ENCODE assay signal across 17 cellular contexts in the genomic region with DNA sequence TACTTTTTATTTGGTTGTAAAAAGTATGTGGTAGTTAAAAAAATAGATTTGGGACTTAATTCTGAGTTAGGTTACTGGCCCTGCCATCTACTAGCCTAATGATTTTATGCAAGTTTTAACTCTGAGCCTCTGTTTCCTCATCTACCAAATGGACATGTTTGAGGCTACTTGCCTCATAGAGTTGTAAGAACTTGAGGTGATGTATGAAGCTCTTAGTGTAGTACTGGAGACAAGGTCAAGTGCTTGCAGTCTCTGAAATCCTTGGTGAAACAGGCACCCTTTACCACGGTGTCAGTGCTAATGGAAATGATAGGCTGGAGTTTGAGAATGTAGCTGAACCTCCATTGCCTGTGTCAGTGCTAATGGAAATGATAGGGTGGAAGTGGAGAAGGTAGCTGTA. TPM values are rescaled to one million over a fixed set of nuclear protein-coding genes. Genes with fewer than 3 reads are reported as not detected.
DNase-seq lines count a peak whose midpoint lies in the region; ATAC-seq, FAIRE-seq and TF ChIP-seq lines count a peak whose summit lies in the region.
"Had no signal": no experiment of that assay in that cellular context is flagged by ENCODE, and none has a peak within 500 bp of the region (broad histone marks: within the 10 kb centered on the region; RNA-seq: fewer than 3 reads in every experiment).

No MANE protein-coding gene starts in this region.

- no peak for DNase-seq in A549 (ENCODE audit: low read depth in 1 of 2, low spot score in 1 of 2)
- DNase-seq in K562 (ENCODE audit: extremely low read depth in 1 of 4, low spot score in 3 of 4) = no peak
- no peak for DNase-seq in trophoblast cell
- no peak for DNase-seq in DMS 273 (lab: John Stamatoyannopoulos, UW; ENCODE audit: unreplicated experiment)
- DNase-seq in erythroblast (lab: John Stamatoyannopoulos, UW) = no peak
- DNase-seq in COLO829 (ENCODE audit: low spot score) = no peak
- DNase-seq: activated naive CD4-positive, alpha-beta T cell treated with Interleukin-2 at 50 U/mL for 16 hours; brain microvascular endothelial cell; foreskin fibroblast; NCI-H2029 treated with DMSO at 0.1 percent for 48 hours; stimulated activated CD4-positive, alpha-beta T cell treated with anti-CD3 and anti-CD28 coated beads, Interleukin-1b, Interleukin-23, amount 100 ng/mL, for 48 hours; stimulated activated naive CD8-positive, alpha-beta T cell treated with anti-CD3 and anti-CD28 coated beads, Interleukin-15, amount 100 ng/mL, for 72 hours had no signal

- H3K4me2 ChIP-seq in A549 = peak overlapping the region; percentile 39; the same call in 2 of the 3 replicates
- no peak overlapping the region for H3K4me2 ChIP-seq in K562 (ENCODE audit: insufficient read depth, low read length)
- no peak overlapping the region for H3K4me2 ChIP-seq in trophoblast cell (ENCODE audit: low read length)

- no peak overlapping the region for H3K4me3 ChIP-seq in A549
- no peak overlapping the region for H3K4me3 ChIP-seq in K562
- no peak overlapping the region for H3K4me3 ChIP-seq in trophoblast cell (ENCODE audit: low read depth, low read length)

- CTCF ChIA-PET in A549 (lab: Yijun Ruan, JAX) (interaction anchor here (0.8 to 2.6 kb wide), 2 partner anchors 10 to 38 kb away, joined by 3 to 9 read pairs; no protein-coding TSS in a partner anchor), K562 (lab: Yijun Ruan, JAX; ENCODE audit: low intra/inter-chr PET ratio) (no interaction called here)

- H3K18ac ChIP-seq in trophoblast cell (ENCODE audit: low read length) = no peak overlapping the region

- FAIRE-seq in A549 (lab: Jason Lieb, UNC) (no peak), K562 (lab: Jason Lieb, UNC) (no peak)
- FAIRE-seq: endothelial cell of umbilical vein, G401.6, H1, keratinocyte had no signal

- peaks cover 3% of the 10 kb centered on the region for H3K79me1 ChIP-seq in trophoblast cell (ENCODE audit: low read length)

- in situ Hi-C loops in K562 (cut with MboI) = no loop called here

- ATAC-seq in A549 (no peak; a peak in 1 of 6 replicates), K562 (no peak; the same call in 2 of the 3 replicates)
- ATAC-seq: stimulated activated naive CD8-positive, alpha-beta T cell treated with anti-CD3 and anti-CD28 coated beads, Interleukin-15, amount 100 ng/mL, for 72 hours had no signal

- 92% methylated on average over 1 of the region's 1 CpG for WGBS in A549 (ENCODE audit: missing lambda C conversion rate)
- 46% methylated on average over 1 of the region's 1 CpG for WGBS in K562 (ENCODE audit: insufficient coverage, low coverage, missing lambda C conversion rate)
- WGBS in trophoblast cell (ENCODE audit: extremely low coverage, insufficient coverage, insufficient read length) = no CpG with 5 or more reads among the region's 1 CpG

- TF ChIP-seq CTCF in A549 (IDR thresholded peaks at IDR 0.05) = no peak
- no peak for TF ChIP-seq CTCF in C4-2B (conservative IDR thresholded peaks at IDR 0.05)
- TF ChIP-seq CTCF in K562 (IDR thresholded peaks at IDR 0.05 in 2 of 3, conservative IDR thresholded peaks at IDR 0.05 in 1 of 3; ENCODE audit: insufficient read depth in 2 of 3, low read depth in 1 of 3, low read length in 3 of 3) = no peak

- no peak overlapping the region for H3K23ac ChIP-seq in trophoblast cell (ENCODE audit: low read length)

- no peak overlapping the region for H2AK5ac ChIP-seq in trophoblast cell (ENCODE audit: low read length)

- intact Hi-C loops in K562 (cut with micrococcal nuclease) = no loop called here

- BruUV-seq in K562 (replicated peaks; lab: Mats Ljungman, UMichigan) = no TSS peak

- H3K4ac ChIP-seq in trophoblast cell (ENCODE audit: low read depth, low read length) = peak overlapping the region; percentile 24

- H3K4me1 ChIP-seq in A549 = peaks cover 20% of the 10 kb centered on the region; the same call in 2 of the 3 replicates
- peaks cover 0 to 17% of the 10 kb centered on the region in 2 experiments; a peak in 4 of 5 replicates for H3K4me1 ChIP-seq in K562 (replicated peaks in 1 of 2; ENCODE audit: control insufficient read depth in 2 of 2, insufficient read depth in 2 of 2, low read length in 2 of 2)
- H3K4me1 ChIP-seq in trophoblast cell (ENCODE audit: control insufficient read depth in 1 of 2, insufficient read depth in 2 of 2, low read length in 2 of 2) = peaks cover 10 to 13% of the 10 kb centered on the region in 2 experiments

- no peaks in the 10 kb centered on the region; the same call in 2 of the 3 replicates for H3K36me3 ChIP-seq in K562 (ENCODE audit: control insufficient read depth, insufficient read depth, low read length)
- no peaks in the 10 kb centered on the region for H3K36me3 ChIP-seq in trophoblast cell (ENCODE audit: control insufficient read depth in 1 of 2, insufficient read depth in 2 of 2, low read length in 2 of 2)
- H3K36me3 ChIP-seq: brain microvascular endothelial cell had no signal

- H3K9me1 ChIP-seq in K562 (ENCODE audit: control insufficient read depth, insufficient read depth, low read length) = no peaks in the 10 kb centered on the region

- H3K27me3 ChIP-seq in K562 (ENCODE audit: control insufficient read depth in 2 of 2, insufficient read depth in 2 of 2, low read length in 2 of 2) = no peaks in the 10 kb centered on the region
- H3K27me3 ChIP-seq in trophoblast cell (ENCODE audit: insufficient read depth, low read length) = no peaks in the 10 kb centered on the region
- H3K27me3 ChIP-seq: brain microvascular endothelial cell had no signal

- no peak overlapping the region for H4K8ac ChIP-seq in trophoblast cell (ENCODE audit: low read depth, low read length)

- H3K79me2 ChIP-seq in K562 (ENCODE audit: control insufficient read depth, insufficient read depth, low read length) (peaks cover 59% of the 10 kb centered on the region), trophoblast cell (ENCODE audit: control insufficient read depth, insufficient read depth, low read length, poor library complexity) (peaks cover 2% of the 10 kb centered on the region)

- TF ChIP-seq RAD21 in A549 (conservative IDR thresholded peaks at IDR 0.05 in 1 of 2, IDR thresholded peaks at IDR 0.05 in 1 of 2) = no peak
- no peak for TF ChIP-seq RAD21 in K562 (CRISPR knock-in tag; conservative IDR thresholded peaks at IDR 0.05 in 1 of 2, IDR thresholded peaks at IDR 0.05 in 1 of 2)

- peaks cover 13% of the 10 kb centered on the region for H4K20me1 ChIP-seq in K562 (replicated peaks; ENCODE audit: control insufficient read depth, insufficient read depth, low read length)

- peak overlapping the region in 1 of 2 experiments; percentile 53; a peak in 2 of 6 replicates for H3K27ac ChIP-seq in A549
- peak overlapping the region; percentile 30 for H3K27ac ChIP-seq in C4-2B
- H3K27ac ChIP-seq in K562 (ENCODE audit: extremely low read depth, low read depth, low read length) = no peak overlapping the region
- no peak overlapping the region for H3K27ac ChIP-seq in trophoblast cell (ENCODE audit: low read depth, low read length)
- H3K27ac ChIP-seq: brain microvascular endothelial cell had no signal

- H3K9me3 ChIP-seq in A549 = no peaks in the 10 kb centered on the region
- H3K9me3 ChIP-seq in K562 (replicated peaks; ENCODE audit: control insufficient read depth, insufficient read depth, low read depth, low read length) = no peaks in the 10 kb centered on the region
- H3K9me3 ChIP-seq in trophoblast cell (ENCODE audit: insufficient read depth, low read depth, low read length) = no peaks in the 10 kb centered on the region

- no peak overlapping the region for H3K14ac ChIP-seq in trophoblast cell (ENCODE audit: low read length)

- H2BK12ac ChIP-seq in trophoblast cell (ENCODE audit: low read length) = no peak overlapping the region

- TF ChIP-seq EP300 in A549 (IDR thresholded peaks at IDR 0.05) = no peak
- no peak for TF ChIP-seq EP300 in K562 (IDR thresholded peaks at IDR 0.05; ENCODE audit: low read length)

- POLR2A ChIA-PET in A549 (lab: Yijun Ruan, JAX) = no interaction called here
- POLR2A ChIA-PET in K562 (lab: Yijun Ruan, JAX) = interaction anchor here (0.6 to 1.3 kb wide), 6 partner anchors 9 to 246 kb away, joined by 3 to 4 read pairs (median 3); no protein-coding TSS in a partner anchor

- no peak overlapping the region for H3K9ac ChIP-seq in K562 (ENCODE audit: insufficient read depth in 1 of 2, low read depth in 2 of 2, low read length in 2 of 2)
- H3K9ac ChIP-seq in trophoblast cell (ENCODE audit: low read length) = no peak overlapping the region

- H2BK120ac ChIP-seq in trophoblast cell (ENCODE audit: insufficient read depth, low read length, poor library complexity) = no peak overlapping the region

- no peak overlapping the region for H4K91ac ChIP-seq in trophoblast cell (ENCODE audit: low read depth, low read length)

- no peak for TF ChIP-seq POLR2A in A549 (IDR thresholded peaks at IDR 0.05; ENCODE audit: low read length)
- TF ChIP-seq POLR2A in K562 (conservative IDR thresholded peaks at IDR 0.05) = no peak
- no peak for TF ChIP-seq POLR2A in erythroblast (IDR thresholded peaks at IDR 0.05; ENCODE audit: low read length)

- no peak overlapping the region for H2AFZ ChIP-seq in K562 (ENCODE audit: low read depth, low read length)
- H2AFZ ChIP-seq in trophoblast cell (ENCODE audit: insufficient read depth, low read length, poor library complexity) = no peak overlapping the region

- H2BK5ac ChIP-seq in trophoblast cell (ENCODE audit: low read depth, low read length, poor library complexity) = no peak overlapping the region

- H4K12ac ChIP-seq in trophoblast cell (ENCODE audit: low read depth, low read length) = no peak overlapping the region

RNA-seq across cellular contexts. Expression of gene GPR107, which starts 15.3 kb away (rescaled TPM):
- 45.1 and 62.4 TPM in 2 replicates for polyA plus RNA-seq in A549 (2011; rRNA removed)
- polyA plus RNA-seq in A549 (2012; cell fraction: cytosol; rRNA removed) = 10.7 and 13.8 TPM in 2 replicates
- polyA plus RNA-seq in A549 (2012; cell fraction: nucleus; rRNA removed) = 13.7 and 18.7 TPM in 2 replicates
- polyA plus RNA-seq in A549 (2017; fragmentation: RNase III; extraction: RNeasy Plus Mini Kit Qiagen cat#74134 plus additional on column Dnase treatment) = 28.1 to 30.1 TPM (median 28.2 TPM) in 3 replicates
- polyA minus RNA-seq in A549 (2011; rRNA and poly(A)+ RNA removed) = 29.6 and 51.4 TPM in 2 replicates
- total RNA-seq in K562 (2011; cell fraction: chromatin; rRNA removed; ENCODE audit: low replicate concordance) = 92.0 and 106 TPM in 2 replicates
- total RNA-seq in K562 (2011; cell fraction: nucleolus; rRNA removed) = 120 and 136 TPM in 2 replicates
- total RNA-seq in K562 (2011; cell fraction: nucleoplasm; rRNA removed) = 83.9 and 108 TPM in 2 replicates
- 9.2 and 10.0 TPM in 2 replicates for total RNA-seq in K562 (2014; rRNA removed)
- 12.4 and 14.5 TPM in 2 replicates for total RNA-seq in K562 (2014; rRNA removed; fragmentation: Illumina TruSeq; extraction: Trizol)
- total RNA-seq in K562 (2015; rRNA removed; fragmentation: Illumina TruSeq; extraction: Trizol) = 13.5 and 14.6 TPM in 2 replicates
- 20.3 and 21.8 TPM in 2 replicates for total RNA-seq in K562 (2021)
- 28.2 and 34.6 TPM in 2 replicates for polyA plus RNA-seq in K562 (2011; rRNA removed)
- polyA plus RNA-seq in K562 (2011; cell fraction: cytosol; rRNA removed) = 9.8 and 15.6 TPM in 2 replicates
- polyA plus RNA-seq in K562 (2011; cell fraction: nucleus; rRNA removed) = 23.2 and 28.9 TPM in 2 replicates
- 17.3 and 22.6 TPM in 2 replicates for polyA plus RNA-seq in K562 (2012)
- 19.5 and 27.8 TPM in 2 replicates for polyA plus RNA-seq in K562 (2014; fragmentation: Illumina TruSeq; extraction: Trizol)
- 1 to 10 TPM; 3.2 to 3.5 TPM for polyA plus RNA-seq in K562 (2014; fragmentation: Nextera tagmentation; extraction: Ambion mirVana)
- 13.7 and 14.4 TPM in 2 replicates for polyA plus RNA-seq in K562 (2014; rRNA removed)
- polyA minus RNA-seq in K562 (2011; rRNA and poly(A)+ RNA removed) = 29.5 and 33.6 TPM in 2 replicates
- 13.0 and 13.7 TPM in 2 replicates for polyA minus RNA-seq in K562 (2011; cell fraction: cytosol; rRNA and poly(A)+ RNA removed)
- polyA minus RNA-seq in K562 (2011; cell fraction: nucleus; rRNA and poly(A)+ RNA removed) = 12.8 and 25.0 TPM in 2 replicates
- 32.0 and 32.1 TPM in 2 replicates for polyA plus RNA-seq in trophoblast cell (2013)

RNA-seq across cellular contexts. Expression of gene FNBP1, which starts 26.1 kb away (rescaled TPM):
- polyA plus RNA-seq in A549 (2011; rRNA removed) (15.6 and 17.9 TPM in 2 replicates), A549 (2017; fragmentation: RNase III; extraction: RNeasy Plus Mini Kit Qiagen cat#74134 plus additional on column Dnase treatment) (10.3 to 11.4 TPM (median 10.6 TPM) in 3 replicates), K562 (2011; rRNA removed) (7.2 and 7.6 TPM in 2 replicates), K562 (2014; fragmentation: Illumina TruSeq; extraction: Trizol) (6.1 TPM in 2 replicates), K562 (2014; fragmentation: Nextera tagmentation; extraction: Ambion mirVana) (1 to 10 TPM; 1.8 to 2.2 TPM), K562 (2014; rRNA removed) (5.4 and 8.0 TPM in 2 replicates)
- polyA plus RNA-seq in A549 (2012; cell fraction: cytosol; rRNA removed) = 4.0 and 4.8 TPM in 2 replicates
- 3.6 and 5.7 TPM in 2 replicates for polyA plus RNA-seq in A549 (2012; cell fraction: nucleus; rRNA removed)
- polyA minus RNA-seq in A549 (2011; rRNA and poly(A)+ RNA removed) = 9.6 and 13.6 TPM in 2 replicates
- total RNA-seq in K562 (2011; cell fraction: chromatin; rRNA removed; ENCODE audit: low replicate concordance) = 24.0 and 44.9 TPM in 2 replicates
- 8.5 and 10.9 TPM in 2 replicates for total RNA-seq in K562 (2011; cell fraction: nucleolus; rRNA removed)
- total RNA-seq in K562 (2011; cell fraction: nucleoplasm; rRNA removed) = 10.9 and 12.6 TPM in 2 replicates
- total RNA-seq in K562 (2014; rRNA removed) (8.2 and 8.4 TPM in 2 replicates), K562 (2014; rRNA removed; fragmentation: Illumina TruSeq; extraction: Trizol) (6.9 and 13.2 TPM in 2 replicates), K562 (2015; rRNA removed; fragmentation: Illumina TruSeq; extraction: Trizol) (13.5 and 14.9 TPM in 2 replicates), K562 (2021) (8.5 and 10.7 TPM in 2 replicates)
- polyA plus RNA-seq in K562 (2011; cell fraction: cytosol; rRNA removed) = 2.2 and 4.2 TPM in 2 replicates
- 5.8 and 7.6 TPM in 2 replicates for polyA plus RNA-seq in K562 (2011; cell fraction: nucleus; rRNA removed)
- 8.7 and 10.5 TPM in 2 replicates for polyA plus RNA-seq in K562 (2012)
- 33.5 and 42.5 TPM in 2 replicates for polyA minus RNA-seq in K562 (2011; rRNA and poly(A)+ RNA removed)
- polyA minus RNA-seq in K562 (2011; cell fraction: cytosol; rRNA and poly(A)+ RNA removed) = 7.9 and 8.7 TPM in 2 replicates
- 3.4 and 8.0 TPM in 2 replicates for polyA minus RNA-seq in K562 (2011; cell fraction: nucleus; rRNA and poly(A)+ RNA removed)
- polyA plus RNA-seq in trophoblast cell (2013) = 42.7 and 44.8 TPM in 2 replicates
